2 cellular contexts compared by ENCODE assay signal in the genomic region with DNA sequence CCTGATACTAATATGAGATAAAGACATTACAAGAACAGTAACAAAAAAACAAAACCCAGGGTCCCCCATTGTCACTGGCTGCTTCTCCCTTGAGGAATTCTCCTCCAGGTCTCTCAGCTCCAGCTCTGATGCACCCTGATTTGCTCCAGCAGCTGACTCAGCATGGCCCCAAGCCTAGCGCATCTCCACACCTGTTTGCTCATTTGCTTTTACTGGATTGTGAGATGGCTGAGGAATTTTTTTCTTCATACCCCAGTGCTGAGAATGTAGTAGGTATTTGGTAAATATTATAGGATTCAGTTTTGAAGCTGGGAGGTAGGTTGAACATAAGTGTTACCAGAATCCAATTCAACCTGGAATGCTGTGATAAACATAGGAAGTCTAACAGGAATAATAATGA.
TF ChIP-seq lines count a peak whose summit lies in the region.

No MANE protein-coding gene starts in this region.

TF ChIP-seq in SK-N-SH, 30 proteins besides CTCF, POLR2A, EP300 and RAD21 (continued from another document):
- TF ChIP-seq, protein P1, sequence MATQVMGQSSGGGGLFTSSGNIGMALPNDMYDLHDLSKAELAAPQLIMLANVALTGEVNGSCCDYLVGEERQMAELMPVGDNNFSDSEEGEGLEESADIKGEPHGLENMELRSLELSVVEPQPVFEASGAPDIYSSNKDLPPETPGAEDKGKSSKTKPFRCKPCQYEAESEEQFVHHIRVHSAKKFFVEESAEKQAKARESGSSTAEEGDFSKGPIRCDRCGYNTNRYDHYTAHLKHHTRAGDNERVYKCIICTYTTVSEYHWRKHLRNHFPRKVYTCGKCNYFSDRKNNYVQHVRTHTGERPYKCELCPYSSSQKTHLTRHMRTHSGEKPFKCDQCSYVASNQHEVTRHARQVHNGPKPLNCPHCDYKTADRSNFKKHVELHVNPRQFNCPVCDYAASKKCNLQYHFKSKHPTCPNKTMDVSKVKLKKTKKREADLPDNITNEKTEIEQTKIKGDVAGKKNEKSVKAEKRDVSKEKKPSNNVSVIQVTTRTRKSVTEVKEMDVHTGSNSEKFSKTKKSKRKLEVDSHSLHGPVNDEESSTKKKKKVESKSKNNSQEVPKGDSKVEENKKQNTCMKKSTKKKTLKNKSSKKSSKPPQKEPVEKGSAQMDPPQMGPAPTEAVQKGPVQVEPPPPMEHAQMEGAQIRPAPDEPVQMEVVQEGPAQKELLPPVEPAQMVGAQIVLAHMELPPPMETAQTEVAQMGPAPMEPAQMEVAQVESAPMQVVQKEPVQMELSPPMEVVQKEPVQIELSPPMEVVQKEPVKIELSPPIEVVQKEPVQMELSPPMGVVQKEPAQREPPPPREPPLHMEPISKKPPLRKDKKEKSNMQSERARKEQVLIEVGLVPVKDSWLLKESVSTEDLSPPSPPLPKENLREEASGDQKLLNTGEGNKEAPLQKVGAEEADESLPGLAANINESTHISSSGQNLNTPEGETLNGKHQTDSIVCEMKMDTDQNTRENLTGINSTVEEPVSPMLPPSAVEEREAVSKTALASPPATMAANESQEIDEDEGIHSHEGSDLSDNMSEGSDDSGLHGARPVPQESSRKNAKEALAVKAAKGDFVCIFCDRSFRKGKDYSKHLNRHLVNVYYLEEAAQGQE (IDR thresholded peaks at IDR 0.05; ENCODE audit: low read depth, low read length), result 0 out of 2 replicates have a peak, but pooled peaks have one; percentile 22
TF ChIP-seq in SK-N-SH: peak in this region for 1.

TF ChIP-seq in SK-N-SH treated with all-trans-retinoic acid at 6 μM for 48 hours, 23 proteins besides CTCF, POLR2A, EP300 and RAD21:
- TF ChIP-seq, protein P2, sequence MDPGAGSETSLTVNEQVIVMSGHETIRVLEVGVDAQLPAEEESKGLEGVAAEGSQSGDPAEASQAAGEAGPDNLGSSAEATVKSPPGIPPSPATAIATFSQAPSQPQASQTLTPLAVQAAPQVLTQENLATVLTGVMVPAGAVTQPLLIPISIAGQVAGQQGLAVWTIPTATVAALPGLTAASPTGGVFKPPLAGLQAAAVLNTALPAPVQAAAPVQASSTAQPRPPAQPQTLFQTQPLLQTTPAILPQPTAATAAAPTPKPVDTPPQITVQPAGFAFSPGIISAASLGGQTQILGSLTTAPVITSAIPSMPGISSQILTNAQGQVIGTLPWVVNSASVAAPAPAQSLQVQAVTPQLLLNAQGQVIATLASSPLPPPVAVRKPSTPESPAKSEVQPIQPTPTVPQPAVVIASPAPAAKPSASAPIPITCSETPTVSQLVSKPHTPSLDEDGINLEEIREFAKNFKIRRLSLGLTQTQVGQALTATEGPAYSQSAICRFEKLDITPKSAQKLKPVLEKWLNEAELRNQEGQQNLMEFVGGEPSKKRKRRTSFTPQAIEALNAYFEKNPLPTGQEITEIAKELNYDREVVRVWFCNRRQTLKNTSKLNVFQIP (CRISPR knock-in tag; IDR thresholded peaks at IDR 0.05; ENCODE audit: borderline replicate concordance, low read depth), result no peak
- TF ChIP-seq TCF4 (CRISPR knock-in tag; IDR thresholded peaks at IDR 0.05; ENCODE audit: borderline replicate concordance), result no peak
- TF ChIP-seq ARNTL (CRISPR knock-in tag; IDR thresholded peaks at IDR 0.05; ENCODE audit: borderline replicate concordance, low read depth), result no peak
- TF ChIP-seq TOX (CRISPR knock-in tag; IDR thresholded peaks at IDR 0.05; ENCODE audit: borderline replicate concordance), result no peak
- TF ChIP-seq, protein P3, sequence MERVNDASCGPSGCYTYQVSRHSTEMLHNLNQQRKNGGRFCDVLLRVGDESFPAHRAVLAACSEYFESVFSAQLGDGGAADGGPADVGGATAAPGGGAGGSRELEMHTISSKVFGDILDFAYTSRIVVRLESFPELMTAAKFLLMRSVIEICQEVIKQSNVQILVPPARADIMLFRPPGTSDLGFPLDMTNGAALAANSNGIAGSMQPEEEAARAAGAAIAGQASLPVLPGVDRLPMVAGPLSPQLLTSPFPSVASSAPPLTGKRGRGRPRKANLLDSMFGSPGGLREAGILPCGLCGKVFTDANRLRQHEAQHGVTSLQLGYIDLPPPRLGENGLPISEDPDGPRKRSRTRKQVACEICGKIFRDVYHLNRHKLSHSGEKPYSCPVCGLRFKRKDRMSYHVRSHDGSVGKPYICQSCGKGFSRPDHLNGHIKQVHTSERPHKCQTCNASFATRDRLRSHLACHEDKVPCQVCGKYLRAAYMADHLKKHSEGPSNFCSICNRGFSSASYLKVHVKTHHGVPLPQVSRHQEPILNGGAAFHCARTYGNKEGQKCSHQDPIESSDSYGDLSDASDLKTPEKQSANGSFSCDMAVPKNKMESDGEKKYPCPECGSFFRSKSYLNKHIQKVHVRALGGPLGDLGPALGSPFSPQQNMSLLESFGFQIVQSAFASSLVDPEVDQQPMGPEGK (CRISPR knock-in tag; IDR thresholded peaks at IDR 0.05; ENCODE audit: borderline replicate concordance), result no peak
- TF ChIP-seq, protein P4, sequence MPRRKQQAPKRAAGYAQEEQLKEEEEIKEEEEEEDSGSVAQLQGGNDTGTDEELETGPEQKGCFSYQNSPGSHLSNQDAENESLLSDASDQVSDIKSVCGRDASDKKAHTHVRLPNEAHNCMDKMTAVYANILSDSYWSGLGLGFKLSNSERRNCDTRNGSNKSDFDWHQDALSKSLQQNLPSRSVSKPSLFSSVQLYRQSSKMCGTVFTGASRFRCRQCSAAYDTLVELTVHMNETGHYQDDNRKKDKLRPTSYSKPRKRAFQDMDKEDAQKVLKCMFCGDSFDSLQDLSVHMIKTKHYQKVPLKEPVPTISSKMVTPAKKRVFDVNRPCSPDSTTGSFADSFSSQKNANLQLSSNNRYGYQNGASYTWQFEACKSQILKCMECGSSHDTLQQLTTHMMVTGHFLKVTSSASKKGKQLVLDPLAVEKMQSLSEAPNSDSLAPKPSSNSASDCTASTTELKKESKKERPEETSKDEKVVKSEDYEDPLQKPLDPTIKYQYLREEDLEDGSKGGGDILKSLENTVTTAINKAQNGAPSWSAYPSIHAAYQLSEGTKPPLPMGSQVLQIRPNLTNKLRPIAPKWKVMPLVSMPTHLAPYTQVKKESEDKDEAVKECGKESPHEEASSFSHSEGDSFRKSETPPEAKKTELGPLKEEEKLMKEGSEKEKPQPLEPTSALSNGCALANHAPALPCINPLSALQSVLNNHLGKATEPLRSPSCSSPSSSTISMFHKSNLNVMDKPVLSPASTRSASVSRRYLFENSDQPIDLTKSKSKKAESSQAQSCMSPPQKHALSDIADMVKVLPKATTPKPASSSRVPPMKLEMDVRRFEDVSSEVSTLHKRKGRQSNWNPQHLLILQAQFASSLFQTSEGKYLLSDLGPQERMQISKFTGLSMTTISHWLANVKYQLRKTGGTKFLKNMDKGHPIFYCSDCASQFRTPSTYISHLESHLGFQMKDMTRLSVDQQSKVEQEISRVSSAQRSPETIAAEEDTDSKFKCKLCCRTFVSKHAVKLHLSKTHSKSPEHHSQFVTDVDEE (CRISPR knock-in tag; IDR thresholded peaks at IDR 0.05), result no peak
